ENCODE assay signal across 18 cellular contexts in genomic region chr10:45811075-45811474, GRCh38. TPM values are rescaled to one million over a fixed set of nuclear protein-coding genes. Genes with fewer than 3 reads are reported as not detected.
DNase-seq lines count a peak whose midpoint lies in the region; ATAC-seq and TF ChIP-seq lines count a peak whose summit lies in the region.
"Had no signal": no experiment of that assay in that cellular context is flagged by ENCODE, and none has a peak within 500 bp of the region (broad histone marks: within the 10 kb centered on the region; RNA-seq: fewer than 3 reads in every experiment).

No MANE protein-coding gene starts in this region.

- dilution Hi-C loops in mammary epithelial cell (cut with HindIII; ENCODE audit: low sequenced_read_pairs), result no loop called here

- no peak overlapping the region for H3K27ac ChIP-seq in mammary epithelial cell (ENCODE audit: insufficient read depth, low read depth, low read length)
- peak overlapping the region; percentile 77 for H3K27ac ChIP-seq in neutrophil

- no peaks in the 10 kb centered on the region for H3K9me3 Mint-ChIP-seq in MCF 10A (ENCODE audit: unreplicated experiment)
- H3K9me3 Mint-ChIP-seq: CD8-positive, alpha-beta memory T cell; GM23338 had no signal

- H3K27me3 ChIP-seq in mammary epithelial cell (ENCODE audit: insufficient read depth, low read length), result no peaks in the 10 kb centered on the region
- no peaks in the 10 kb centered on the region for H3K27me3 ChIP-seq in neutrophil
- H3K27me3 ChIP-seq: BE2C had no signal

- no peak overlapping the region for H3K4me2 ChIP-seq in mammary epithelial cell (ENCODE audit: insufficient read depth, low read depth, low read length)
- H3K4me2 ChIP-seq: GM23338 had no signal

- H3K4me1 ChIP-seq in mammary epithelial cell (ENCODE audit: insufficient read depth, low read length), result no peaks in the 10 kb centered on the region
- peaks cover 15 to 21% of the 10 kb centered on the region in 2 experiments for H3K4me1 ChIP-seq in neutrophil (ENCODE audit: control insufficient read depth in 1 of 2, insufficient read depth in 1 of 2, low read depth in 1 of 2, low read length in 1 of 2)
- H3K4me1 ChIP-seq: BE2C, Caco-2 had no signal

- no peaks in the 10 kb centered on the region for H3K9me3 ChIP-seq in mammary epithelial cell (replicated peaks; ENCODE audit: insufficient read depth, low read length)
- H3K9me3 ChIP-seq in neutrophil, result no peaks in the 10 kb centered on the region
- H3K9me3 ChIP-seq: BE2C, Caco-2 had no signal

- H3K4me3 Mint-ChIP-seq in MCF 10A (ENCODE audit: unreplicated experiment), result no peak overlapping the region
- H3K4me3 Mint-ChIP-seq: CD4-positive, CD25-positive, alpha-beta regulatory T cell; GM23338 had no signal

- BruUV-seq in MCF 10A (replicated peaks; lab: Mats Ljungman, UMichigan) (no TSS peak), mammary epithelial cell (replicated peaks; lab: Mats Ljungman, UMichigan) (no TSS peak)

- DNase-seq in MCF 10A (ENCODE audit: unreplicated experiment) (peak; percentile 21), mammary epithelial cell (no peak), amniotic epithelial cell (ENCODE audit: low read depth) (peak; percentile 8), left lobe of liver (ENCODE audit: low spot score) (peak; percentile 60), COLO829 (ENCODE audit: low spot score) (no peak), head of caudate nucleus (no peak)
- DNase-seq: BE2C; C1 segment of cervical spinal cord; Caco-2; CD4-positive, CD25-positive, alpha-beta regulatory T cell; CD8-positive, alpha-beta memory T cell; DMS153; DMS79; GDM1; HCEC 1CT had no signal

- POLR2A ChIA-PET in MCF 10A (lab: Yijun Ruan, JAX), result no interaction called here

- H4K20me1 ChIP-seq in mammary epithelial cell (ENCODE audit: insufficient read depth, low read length), result no peaks in the 10 kb centered on the region

- no peak overlapping the region for H2AFZ ChIP-seq in mammary epithelial cell (ENCODE audit: low read depth, low read length)

- no peaks in the 10 kb centered on the region for H3K4me1 Mint-ChIP-seq in MCF 10A (ENCODE audit: insufficient read depth, unreplicated experiment)
- H3K4me1 Mint-ChIP-seq: CD4-positive, CD25-positive, alpha-beta regulatory T cell; CD8-positive, alpha-beta memory T cell had no signal

- intact Hi-C loops in MCF 10A (cut with micrococcal nuclease) (no loop called here), mammary epithelial cell (cut with micrococcal nuclease) (no loop called here), head of caudate nucleus (cut with DNase I) (no loop called here)

- CTCF ChIA-PET in MCF 10A (lab: Yijun Ruan, JAX) (interaction anchor here (0.7 kb wide), 1 partner anchor 122 kb away, joined by 4 read pairs; no protein-coding TSS in a partner anchor), mammary epithelial cell (lab: Charles Lee; ENCODE audit: low non-redundant PET) (no interaction called here)

- in situ Hi-C loops in mammary epithelial cell (cut with MboI; ENCODE audit: low sequenced_read_pairs in 2 of 2), result no loop called here

- H3K79me2 ChIP-seq in mammary epithelial cell (ENCODE audit: insufficient read depth, low read length), result no peaks in the 10 kb centered on the region

- peak; percentile 91 for ATAC-seq in left lobe of liver
- no peak for ATAC-seq in HG03045 (IDR thresholded peaks at IDR 0.05; ENCODE audit: unreplicated experiment)
- ATAC-seq: GM23338 had no signal

- H3K9ac ChIP-seq in mammary epithelial cell (ENCODE audit: insufficient read depth, low read length), result no peak overlapping the region

- H3K4me3 ChIP-seq in mammary epithelial cell (replicated peaks in 1 of 3; ENCODE audit: insufficient read depth in 1 of 3, low read depth in 2 of 3, low read length in 3 of 3) (no peak overlapping the region), neutrophil (ENCODE audit: low read depth in 1 of 2, low read length in 1 of 2) (peak overlapping the region; percentile 2 to 44)
- H3K4me3 ChIP-seq: GM23338 had no signal

- H3K27me3 Mint-ChIP-seq in MCF 10A (ENCODE audit: insufficient read depth, unreplicated experiment), result no peaks in the 10 kb centered on the region

- H3K36me3 ChIP-seq in mammary epithelial cell (ENCODE audit: insufficient read depth, low read length), result no peaks in the 10 kb centered on the region
- no peaks in the 10 kb centered on the region for H3K36me3 ChIP-seq in neutrophil
- H3K36me3 ChIP-seq: BE2C had no signal

- no peak overlapping the region for H3K27ac Mint-ChIP-seq in MCF 10A (ENCODE audit: low read depth, unreplicated experiment)
- H3K27ac Mint-ChIP-seq: CD4-positive, CD25-positive, alpha-beta regulatory T cell; CD8-positive, alpha-beta memory T cell; GM23338 had no signal

- TF ChIP-seq CTCF in MCF 10A (IDR thresholded peaks at IDR 0.05; ENCODE audit: unreplicated experiment), result no peak
- no peak for TF ChIP-seq CTCF in mammary epithelial cell (conservative IDR thresholded peaks at IDR 0.05 in 1 of 2, IDR thresholded peaks at IDR 0.05 in 1 of 2; ENCODE audit: extremely low read depth in 1 of 2, insufficient read depth in 1 of 2, low read depth in 1 of 2, low read length in 2 of 2)
- TF ChIP-seq CTCF in neutrophil (IDR thresholded peaks at IDR 0.05), result no peak

- WGBS in mammary epithelial cell (ENCODE audit: low coverage, missing lambda C conversion rate), result 89% methylated on average over 6 of the region's 6 CpGs

- H3K36me3 Mint-ChIP-seq in MCF 10A (ENCODE audit: insufficient read depth, unreplicated experiment), result no peaks in the 10 kb centered on the region
- H3K36me3 Mint-ChIP-seq: CD4-positive, CD25-positive, alpha-beta regulatory T cell; CD8-positive, alpha-beta memory T cell had no signal

RNA-seq across cellular contexts. Expression of gene AGAP4, which starts 36.2 kb away (rescaled TPM):
- total RNA-seq in MCF 10A (2022), result 17.5 and 23.5 TPM in 2 replicates
- total RNA-seq in mammary epithelial cell, result 10 to 100 TPM in 1 of 2 donors, 1 to 10 TPM in 1; 5.2 to 21.2 TPM
- polyA plus RNA-seq in mammary epithelial cell, result 6.2 TPM
- not detected for polyA minus RNA-seq in mammary epithelial cell
- total RNA-seq in left lobe of liver, result 7.7 TPM

Comparison
In these comparisons a context has a peak if more than half of its experiments do, and no peak if none do; other contexts are left out.
1. DNase-seq: peak in MCF 10A (single experiment), amniotic epithelial cell (single experiment) and left lobe of liver (single experiment); none in mammary epithelial cell (single experiment), COLO829 (single experiment) and head of caudate nucleus (0 of 42).
2. H3K4me3 ChIP-seq: peak in neutrophil (2 of 2); none in mammary epithelial cell (0 of 3).